In genomic region chr1:232596666-232597303, GRCh38 we compare ENCODE assay signal across 10 cellular contexts. TPM values are rescaled to one million over a fixed set of nuclear protein-coding genes. Genes with fewer than 3 reads are reported as not detected.
DNase-seq lines count a peak whose midpoint lies in the region; ATAC-seq and TF ChIP-seq lines count a peak whose summit lies in the region.
"Had no signal": no experiment of that assay in that cellular context is flagged by ENCODE, and none has a peak within 500 bp of the region (broad histone marks: within the 10 kb centered on the region; RNA-seq: fewer than 3 reads in every experiment).

No MANE protein-coding gene starts in this region.

- H3K27me3 ChIP-seq in neuronal stem cell (ENCODE audit: control insufficient read depth in 3 of 3, insufficient read depth in 3 of 3, low read depth in 1 of 3, low read length in 3 of 3), result no peaks in the 10 kb centered on the region
- H3K27me3 ChIP-seq: neutrophil had no signal

- peaks cover 2% of the 10 kb centered on the region for H3K79me1 ChIP-seq in neuronal stem cell (ENCODE audit: low read depth, low read length)

- H2BK120ac ChIP-seq in neuronal stem cell (ENCODE audit: low read depth, low read length), result no peak overlapping the region

- H4K8ac ChIP-seq in neuronal stem cell (ENCODE audit: low read depth, low read length), result no peak overlapping the region

- H3K23ac ChIP-seq in neuronal stem cell (ENCODE audit: low read depth, low read length, poor library complexity), result no peak overlapping the region

- H3K4ac ChIP-seq in neuronal stem cell (ENCODE audit: low read length), result no peak overlapping the region

- peaks cover 0 to 26% of the 10 kb centered on the region in 2 donors for H3K36me3 ChIP-seq in neuronal stem cell (replicated peaks in 1 of 2; ENCODE audit: control insufficient read depth in 2 of 2, insufficient read depth in 2 of 2, low read length in 2 of 2)
- H3K36me3 ChIP-seq: neutrophil had no signal

- peaks cover 32 to 52% of the 10 kb centered on the region in 2 donors for H3K4me1 ChIP-seq in neuronal stem cell (ENCODE audit: control insufficient read depth in 2 of 2, insufficient read depth in 1 of 2, low read depth in 1 of 2, low read length in 2 of 2)

- H3K27ac Mint-ChIP-seq in activated CD4-positive, alpha-beta memory T cell treated with anti-CD3 and anti-CD28 coated beads, Interleukin-2, amount 10 ng/mL, durations not matched to agents 7 days and 5 days, result peak overlapping the region; percentile 29
- H3K27ac Mint-ChIP-seq in activated CD4-positive, alpha-beta memory T cell treated with anti-CD3 and anti-CD28 coated beads for 36 hours, result no peak overlapping the region

- H3K9ac ChIP-seq in neuronal stem cell (ENCODE audit: low read depth, low read length, poor library complexity), result no peak overlapping the region

- no peak overlapping the region for H3K4me3 ChIP-seq in neuronal stem cell (ENCODE audit: low read length in 2 of 2)

- H3K4me3 Mint-ChIP-seq in activated CD4-positive, alpha-beta memory T cell treated with anti-CD3 and anti-CD28 coated beads, Interleukin-2, amount 10 ng/mL, durations not matched to agents 7 days and 5 days, result no peak overlapping the region
- H3K4me3 Mint-ChIP-seq in activated CD4-positive, alpha-beta memory T cell treated with anti-CD3 and anti-CD28 coated beads for 36 hours, result no peak overlapping the region

- H2BK5ac ChIP-seq in neuronal stem cell (ENCODE audit: low read length), result no peak overlapping the region

- H2BK15ac ChIP-seq in neuronal stem cell (ENCODE audit: low read length), result no peak overlapping the region

- H3K9me3 Mint-ChIP-seq in activated CD4-positive, alpha-beta memory T cell treated with anti-CD3 and anti-CD28 coated beads, Interleukin-2, amount 10 ng/mL, durations not matched to agents 7 days and 5 days, result no peaks in the 10 kb centered on the region
- H3K9me3 Mint-ChIP-seq in activated CD4-positive, alpha-beta memory T cell treated with anti-CD3 and anti-CD28 coated beads for 36 hours, result no peaks in the 10 kb centered on the region

- DNase-seq in activated CD4-positive, alpha-beta memory T cell treated with anti-CD3 and anti-CD28 coated beads, Interleukin-2, amount 10 ng/mL, durations not matched to agents 7 days and 5 days, result no peak
- DNase-seq in activated CD4-positive, alpha-beta memory T cell treated with anti-CD3 and anti-CD28 coated beads for 36 hours, result no peak
- peak; percentile 86 for DNase-seq in MV-4-11 (lab: John Stamatoyannopoulos, UW)
- DNase-seq in neuronal stem cell (ENCODE audit: low spot score), result no peak
- no peak for DNase-seq in GF-D8 (lab: John Stamatoyannopoulos, UW)
- DNase-seq in effector CD4-positive, alpha-beta T cell, result no peak
- DNase-seq: NCI-H1417 treated with DMSO at 0.1 percent for 48 hours had no signal

- no peaks in the 10 kb centered on the region for H3K36me3 Mint-ChIP-seq in activated CD4-positive, alpha-beta memory T cell treated with anti-CD3 and anti-CD28 coated beads, Interleukin-2, amount 10 ng/mL, durations not matched to agents 7 days and 5 days (ENCODE audit: low read depth)
- no peaks in the 10 kb centered on the region for H3K36me3 Mint-ChIP-seq in activated CD4-positive, alpha-beta memory T cell treated with anti-CD3 and anti-CD28 coated beads for 36 hours

- CTCF ChIA-PET in activated CD4-positive, alpha-beta memory T cell treated with anti-CD3 and anti-CD28 coated beads, Interleukin-2, amount 10 ng/mL, durations not matched to agents 7 days and 5 days (lab: Charles Lee), result interaction anchor here (0.9 kb wide), 2 partner anchors 29 to 31 kb away, joined by 3 to 8 read pairs; no protein-coding TSS in a partner anchor
- CTCF ChIA-PET in activated CD4-positive, alpha-beta memory T cell treated with anti-CD3 and anti-CD28 coated beads for 36 hours (lab: Charles Lee), result no interaction called here

- H4K91ac ChIP-seq in neuronal stem cell (ENCODE audit: low read depth, low read length, poor library complexity), result no peak overlapping the region

- POLR2A ChIA-PET in activated CD4-positive, alpha-beta memory T cell treated with anti-CD3 and anti-CD28 coated beads, Interleukin-2, amount 10 ng/mL, durations not matched to agents 7 days and 5 days (lab: Charles Lee), result interaction anchor here (1.4 kb wide), 1 partner anchor 18 kb away, joined by 9 read pairs; no protein-coding TSS in a partner anchor
- POLR2A ChIA-PET in activated CD4-positive, alpha-beta memory T cell treated with anti-CD3 and anti-CD28 coated beads for 36 hours (lab: Charles Lee), result no interaction called here

- WGBS in neuronal stem cell (ENCODE audit: extremely low coverage in 2 of 2, insufficient read length in 2 of 2, insufficient replicate concordance in 1 of 2), 2 donors, result no CpG with 5 or more reads among the region's 8 CpGs

- peak; percentile 50 for ATAC-seq in GM21717 (IDR thresholded peaks at IDR 0.05; ENCODE audit: unreplicated experiment)
- ATAC-seq in GM18505 (IDR thresholded peaks at IDR 0.05; ENCODE audit: unreplicated experiment), result no peak

- H2BK12ac ChIP-seq in neuronal stem cell (ENCODE audit: low read length), result peak overlapping the region; percentile 61

- intact Hi-C loops in activated CD4-positive, alpha-beta memory T cell treated with anti-CD3 and anti-CD28 coated beads for 36 hours (cut with micrococcal nuclease), result no loop called here

- H3K4me1 Mint-ChIP-seq in activated CD4-positive, alpha-beta memory T cell treated with anti-CD3 and anti-CD28 coated beads, Interleukin-2, amount 10 ng/mL, durations not matched to agents 7 days and 5 days, result peaks cover 42% of the 10 kb centered on the region
- peaks cover 38% of the 10 kb centered on the region for H3K4me1 Mint-ChIP-seq in activated CD4-positive, alpha-beta memory T cell treated with anti-CD3 and anti-CD28 coated beads for 36 hours (ENCODE audit: low read depth)

- no peak overlapping the region for H2AK5ac ChIP-seq in neuronal stem cell (ENCODE audit: low read depth, low read length)

- no peak overlapping the region for H2AFZ ChIP-seq in neuronal stem cell (ENCODE audit: low read length)

- no peak overlapping the region for H3K4me2 ChIP-seq in neuronal stem cell (ENCODE audit: insufficient read depth, low read length, poor library complexity, severe bottlenecking)

- peak overlapping the region; percentile 52 for H3K27ac ChIP-seq in neuronal stem cell (replicated peaks; ENCODE audit: low read length)
- H3K27ac ChIP-seq: neutrophil had no signal

- no peaks in the 10 kb centered on the region for H3K27me3 Mint-ChIP-seq in activated CD4-positive, alpha-beta memory T cell treated with anti-CD3 and anti-CD28 coated beads, Interleukin-2, amount 10 ng/mL, durations not matched to agents 7 days and 5 days
- no peaks in the 10 kb centered on the region for H3K27me3 Mint-ChIP-seq in activated CD4-positive, alpha-beta memory T cell treated with anti-CD3 and anti-CD28 coated beads for 36 hours

- no peak for TF ChIP-seq POLR2A in GM18505 (IDR thresholded peaks at IDR 0.05; ENCODE audit: borderline replicate concordance, extremely low read depth, insufficient read depth, insufficient read length)

- H3K9me3 ChIP-seq in neuronal stem cell (replicated peaks in 1 of 2; ENCODE audit: control insufficient read depth in 2 of 2, insufficient read depth in 1 of 2, low read depth in 1 of 2, low read length in 2 of 2), result peaks cover 0 to 11% of the 10 kb centered on the region in 2 donors
- H3K9me3 ChIP-seq: neutrophil had no signal

- H3K18ac ChIP-seq in neuronal stem cell (ENCODE audit: low read length), result peak overlapping the region; percentile 74

- no peak overlapping the region for H3K14ac ChIP-seq in neuronal stem cell (ENCODE audit: low read length)

RNA-seq across cellular contexts. Expression of gene SIPA1L2, which starts 33.1 kb away (rescaled TPM):
- under 1 TPM; 0.78 to 0.93 TPM for total RNA-seq in activated CD4-positive, alpha-beta memory T cell treated with anti-CD3 and anti-CD28 coated beads, Interleukin-2, amount 10 ng/mL, durations not matched to agents 7 days and 5 days
- total RNA-seq in activated CD4-positive, alpha-beta memory T cell treated with anti-CD3 and anti-CD28 coated beads for 36 hours, result 1 to 10 TPM; 6.1 to 6.2 TPM
- polyA plus RNA-seq in neuronal stem cell (2013, experiment 1 of 2), result 25.7 TPM
- 25.1 TPM for polyA plus RNA-seq in neuronal stem cell (2013, experiment 2 of 2)
